Comparison of ENCODE assay signal across 9 cellular contexts in genomic region chrY:19076914-19077697, GRCh38.
DNase-seq lines count a peak whose midpoint lies in the region; ATAC-seq and TF ChIP-seq lines count a peak whose summit lies in the region.
"Had no signal": no experiment of that assay in that cellular context is flagged by ENCODE, and none has a peak within 500 bp of the region (broad histone marks: within the 10 kb centered on the region; RNA-seq: fewer than 3 reads in every experiment).

No MANE protein-coding gene starts in this region.

- H3K4me3 ChIP-seq in AG04450 (ENCODE audit: low read depth, low read length) (peak overlapping the region; percentile 69), mesodermal cell (ENCODE audit: extremely low read depth, insufficient read depth, low read length, poor library complexity, severe bottlenecking) (peak overlapping the region; percentile 43)

- H3K36me3 ChIP-seq in mesodermal cell (ENCODE audit: control insufficient read depth, insufficient read depth, low read length) = no peaks in the 10 kb centered on the region

- peaks cover 2% of the 10 kb centered on the region for H3K4me1 ChIP-seq in mesodermal cell (ENCODE audit: control insufficient read depth, insufficient read depth, low read length, poor library complexity, severe bottlenecking)

- no peaks in the 10 kb centered on the region for H3K27me3 ChIP-seq in AG04450 (ENCODE audit: control insufficient read depth, insufficient read depth, low read length)

- 19 to 45% methylated on average over 14 to 28 of the region's 64 CpGs for WGBS in mesodermal cell (ENCODE audit: insufficient coverage in 2 of 2), 2 experiments

- TF ChIP-seq CTCF in AG04450 (IDR thresholded peaks at IDR 0.05; ENCODE audit: low read depth, low read length) = no peak

- CTCF ChIA-PET in AG04450 (lab: Charles Lee) = interaction anchor here (0.6 kb wide), 1 partner anchor 202 kb away, joined by 3 read pairs; no protein-coding TSS in a partner anchor

- peak; percentile 79 for ATAC-seq in HG02759 (IDR thresholded peaks at IDR 0.05; ENCODE audit: unreplicated experiment)
- ATAC-seq in HG02852 (IDR thresholded peaks at IDR 0.05; ENCODE audit: unreplicated experiment) = no peak

- DNase-seq in AG04450 (ENCODE audit: low read depth, low spot score) (peak; percentile 18), anterior cingulate cortex (lab: John Stamatoyannopoulos, UW) (peak in 33 of 58 donors; percentile 0 to 74 (median 46)), NCI-H146 (lab: John Stamatoyannopoulos, UW) (no peak), COR-L47 (lab: John Stamatoyannopoulos, UW) (no peak), NCI-H526 (lab: John Stamatoyannopoulos, UW) (no peak)

- POLR2A ChIA-PET in AG04450 (lab: Yijun Ruan, JAX) = interaction anchor here (0.6 to 0.7 kb wide), 2 partner anchors 49 to 397 kb away, joined by 3 read pairs; no protein-coding TSS in a partner anchor

- H3K9me3 ChIP-seq in AG04450 (ENCODE audit: control insufficient read depth, insufficient read depth, low read length) (no peaks in the 10 kb centered on the region), mesodermal cell (ENCODE audit: control insufficient read depth, low read length) (no peaks in the 10 kb centered on the region)

- H3K27ac ChIP-seq in AG04450 (ENCODE audit: low read depth, low read length) (peak overlapping the region; percentile 31), mesodermal cell (ENCODE audit: low read depth, low read length, severe bottlenecking) (peak overlapping the region; percentile 5)
- H3K27ac ChIP-seq: KMS-11 had no signal

Comparison
In these comparisons a context has a peak if more than half of its experiments do, and no peak if none do; other contexts are left out.
1. DNase-seq: peak in AG04450 (single experiment) and anterior cingulate cortex (33 of 58); none in NCI-H146 (single experiment), COR-L47 (single experiment) and NCI-H526 (0 of 2).